1 cellular context compared by ENCODE assay signal in the genomic region with DNA sequence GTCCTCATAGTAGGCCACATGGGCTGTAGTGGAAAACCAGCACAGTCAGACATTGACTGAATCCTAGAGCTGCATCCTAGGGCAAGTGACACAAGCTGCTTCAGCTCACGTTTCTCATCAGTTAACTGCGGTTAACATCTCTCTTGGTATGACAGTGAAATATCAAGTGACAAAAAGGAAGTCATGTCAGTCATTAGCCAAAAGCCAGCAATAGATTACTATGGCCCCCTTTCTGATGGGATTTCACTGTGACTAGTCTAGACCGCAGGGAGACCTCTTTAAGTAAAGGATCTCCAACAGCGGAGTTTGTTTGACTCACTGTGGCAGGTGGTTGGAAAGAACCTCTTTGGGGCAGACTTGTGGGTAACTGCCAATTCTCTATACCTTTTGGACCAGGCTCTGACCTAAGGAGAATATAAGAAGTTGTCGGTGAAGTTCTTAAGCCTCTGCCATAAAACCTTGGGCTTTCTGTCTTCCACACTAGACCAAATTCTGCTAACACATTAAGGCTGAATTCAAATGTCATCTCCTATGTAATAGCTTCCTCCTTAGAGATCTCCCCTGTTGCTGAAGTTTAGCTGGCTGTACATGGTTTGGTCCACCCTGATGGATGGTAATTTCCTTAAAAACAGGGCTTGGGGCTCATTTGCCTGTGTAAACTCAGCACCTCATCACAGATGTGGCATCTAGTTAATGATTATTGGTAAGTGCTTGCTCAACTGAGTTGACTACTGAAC.
TF ChIP-seq lines count a peak whose summit lies in the region.

No MANE protein-coding gene starts in this region.

TF ChIP-seq in HepG2, 621 proteins besides CTCF, POLR2A, EP300 and RAD21 (continued from another document):
- TF ChIP-seq, protein P1, sequence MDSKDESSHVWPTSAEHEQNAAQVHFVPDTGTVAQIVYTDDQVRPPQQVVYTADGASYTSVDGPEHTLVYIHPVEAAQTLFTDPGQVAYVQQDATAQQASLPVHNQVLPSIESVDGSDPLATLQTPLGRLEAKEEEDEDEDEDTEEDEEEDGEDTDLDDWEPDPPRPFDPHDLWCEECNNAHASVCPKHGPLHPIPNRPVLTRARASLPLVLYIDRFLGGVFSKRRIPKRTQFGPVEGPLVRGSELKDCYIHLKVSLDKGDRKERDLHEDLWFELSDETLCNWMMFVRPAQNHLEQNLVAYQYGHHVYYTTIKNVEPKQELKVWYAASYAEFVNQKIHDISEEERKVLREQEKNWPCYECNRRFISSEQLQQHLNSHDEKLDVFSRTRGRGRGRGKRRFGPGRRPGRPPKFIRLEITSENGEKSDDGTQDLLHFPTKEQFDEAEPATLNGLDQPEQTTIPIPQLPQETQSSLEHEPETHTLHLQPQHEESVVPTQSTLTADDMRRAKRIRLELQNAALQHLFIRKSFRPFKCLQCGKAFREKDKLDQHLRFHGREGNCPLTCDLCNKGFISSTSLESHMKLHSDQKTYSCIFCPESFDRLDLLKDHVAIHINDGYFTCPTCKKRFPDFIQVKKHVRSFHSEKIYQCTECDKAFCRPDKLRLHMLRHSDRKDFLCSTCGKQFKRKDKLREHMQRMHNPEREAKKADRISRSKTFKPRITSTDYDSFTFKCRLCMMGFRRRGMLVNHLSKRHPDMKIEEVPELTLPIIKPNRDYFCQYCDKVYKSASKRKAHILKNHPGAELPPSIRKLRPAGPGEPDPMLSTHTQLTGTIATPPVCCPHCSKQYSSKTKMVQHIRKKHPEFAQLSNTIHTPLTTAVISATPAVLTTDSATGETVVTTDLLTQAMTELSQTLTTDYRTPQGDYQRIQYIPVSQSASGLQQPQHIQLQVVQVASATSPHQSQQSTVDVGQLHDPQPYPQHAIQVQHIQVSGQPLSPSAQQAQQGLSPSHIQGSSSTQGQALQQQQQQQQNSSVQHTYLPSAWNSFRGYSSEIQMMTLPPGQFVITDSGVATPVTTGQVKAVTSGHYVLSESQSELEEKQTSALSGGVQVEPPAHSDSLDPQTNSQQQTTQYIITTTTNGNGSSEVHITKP (CRISPR knock-in tag; IDR thresholded peaks at IDR 0.05; ENCODE audit: low read depth), result peak; percentile 87
- TF ChIP-seq YEATS4 (CRISPR knock-in tag; IDR thresholded peaks at IDR 0.05; ENCODE audit: borderline replicate concordance), result no peak
- TF ChIP-seq, protein P2, sequence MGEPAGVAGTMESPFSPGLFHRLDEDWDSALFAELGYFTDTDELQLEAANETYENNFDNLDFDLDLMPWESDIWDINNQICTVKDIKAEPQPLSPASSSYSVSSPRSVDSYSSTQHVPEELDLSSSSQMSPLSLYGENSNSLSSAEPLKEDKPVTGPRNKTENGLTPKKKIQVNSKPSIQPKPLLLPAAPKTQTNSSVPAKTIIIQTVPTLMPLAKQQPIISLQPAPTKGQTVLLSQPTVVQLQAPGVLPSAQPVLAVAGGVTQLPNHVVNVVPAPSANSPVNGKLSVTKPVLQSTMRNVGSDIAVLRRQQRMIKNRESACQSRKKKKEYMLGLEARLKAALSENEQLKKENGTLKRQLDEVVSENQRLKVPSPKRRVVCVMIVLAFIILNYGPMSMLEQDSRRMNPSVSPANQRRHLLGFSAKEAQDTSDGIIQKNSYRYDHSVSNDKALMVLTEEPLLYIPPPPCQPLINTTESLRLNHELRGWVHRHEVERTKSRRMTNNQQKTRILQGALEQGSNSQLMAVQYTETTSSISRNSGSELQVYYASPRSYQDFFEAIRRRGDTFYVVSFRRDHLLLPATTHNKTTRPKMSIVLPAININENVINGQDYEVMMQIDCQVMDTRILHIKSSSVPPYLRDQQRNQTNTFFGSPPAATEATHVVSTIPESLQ (CRISPR knock-in tag; conservative IDR thresholded peaks at IDR 0.05), result no peak
- TF ChIP-seq ZNF672 (CRISPR knock-in tag; IDR thresholded peaks at IDR 0.05), result no peak
- TF ChIP-seq, protein P3, sequence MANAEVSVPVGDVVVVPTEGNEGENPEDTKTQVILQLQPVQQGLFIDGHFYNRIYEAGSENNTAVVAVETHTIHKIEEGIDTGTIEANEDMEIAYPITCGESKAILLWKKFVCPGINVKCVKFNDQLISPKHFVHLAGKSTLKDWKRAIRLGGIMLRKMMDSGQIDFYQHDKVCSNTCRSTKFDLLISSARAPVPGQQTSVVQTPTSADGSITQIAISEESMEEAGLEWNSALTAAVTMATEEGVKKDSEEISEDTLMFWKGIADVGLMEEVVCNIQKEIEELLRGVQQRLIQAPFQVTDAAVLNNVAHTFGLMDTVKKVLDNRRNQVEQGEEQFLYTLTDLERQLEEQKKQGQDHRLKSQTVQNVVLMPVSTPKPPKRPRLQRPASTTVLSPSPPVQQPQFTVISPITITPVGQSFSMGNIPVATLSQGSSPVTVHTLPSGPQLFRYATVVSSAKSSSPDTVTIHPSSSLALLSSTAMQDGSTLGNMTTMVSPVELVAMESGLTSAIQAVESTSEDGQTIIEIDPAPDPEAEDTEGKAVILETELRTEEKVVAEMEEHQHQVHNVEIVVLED (CRISPR knock-in tag; IDR thresholded peaks at IDR 0.05; ENCODE audit: borderline replicate concordance), result no peak
- TF ChIP-seq SAP130 (CRISPR knock-in tag; IDR thresholded peaks at IDR 0.05; ENCODE audit: low read depth), result peak; percentile 10; the same call in 1 of the 2 replicates
- peak; percentile 50; the same call in 1 of the 2 replicates for TF ChIP-seq FOXA3 (CRISPR knock-in tag; IDR thresholded peaks at IDR 0.05)
- no peak for TF ChIP-seq ZFP82 (CRISPR knock-in tag; IDR thresholded peaks at IDR 0.05; ENCODE audit: borderline replicate concordance)
- 0 out of 2 replicates have a peak, but pooled peaks have one; percentile 21 for TF ChIP-seq CEBPG (CRISPR knock-in tag; IDR thresholded peaks at IDR 0.05)
- TF ChIP-seq IRX3 (CRISPR knock-in tag; IDR thresholded peaks at IDR 0.05; ENCODE audit: borderline replicate concordance, low read depth), result no peak
- no peak for TF ChIP-seq DNMT3B (CRISPR knock-in tag; conservative IDR thresholded peaks at IDR 0.05)
- peak; percentile 16; the same call in 1 of the 2 replicates for TF ChIP-seq SOX5 (CRISPR knock-in tag; IDR thresholded peaks at IDR 0.05; ENCODE audit: borderline replicate concordance)
- TF ChIP-seq, protein P4, sequence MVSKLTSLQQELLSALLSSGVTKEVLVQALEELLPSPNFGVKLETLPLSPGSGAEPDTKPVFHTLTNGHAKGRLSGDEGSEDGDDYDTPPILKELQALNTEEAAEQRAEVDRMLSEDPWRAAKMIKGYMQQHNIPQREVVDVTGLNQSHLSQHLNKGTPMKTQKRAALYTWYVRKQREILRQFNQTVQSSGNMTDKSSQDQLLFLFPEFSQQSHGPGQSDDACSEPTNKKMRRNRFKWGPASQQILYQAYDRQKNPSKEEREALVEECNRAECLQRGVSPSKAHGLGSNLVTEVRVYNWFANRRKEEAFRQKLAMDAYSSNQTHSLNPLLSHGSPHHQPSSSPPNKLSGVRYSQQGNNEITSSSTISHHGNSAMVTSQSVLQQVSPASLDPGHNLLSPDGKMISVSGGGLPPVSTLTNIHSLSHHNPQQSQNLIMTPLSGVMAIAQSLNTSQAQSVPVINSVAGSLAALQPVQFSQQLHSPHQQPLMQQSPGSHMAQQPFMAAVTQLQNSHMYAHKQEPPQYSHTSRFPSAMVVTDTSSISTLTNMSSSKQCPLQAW (CRISPR knock-in tag; IDR thresholded peaks at IDR 0.05), result peak; percentile 55; the same call in 1 of the 2 replicates
- no peak for TF ChIP-seq SMAD1 (CRISPR knock-in tag; IDR thresholded peaks at IDR 0.05; ENCODE audit: borderline replicate concordance, low read depth)
- TF ChIP-seq MBD4 (IDR thresholded peaks at IDR 0.05; ENCODE audit: borderline replicate concordance, low read length), result no peak
- TF ChIP-seq NRL (CRISPR knock-in tag; IDR thresholded peaks at IDR 0.05; ENCODE audit: borderline replicate concordance), result no peak
- no peak for TF ChIP-seq ISL2 (CRISPR knock-in tag; IDR thresholded peaks at IDR 0.05)
- TF ChIP-seq ZBTB34 (CRISPR knock-in tag; IDR thresholded peaks at IDR 0.05), result no peak
- no peak for TF ChIP-seq RAD51 (IDR thresholded peaks at IDR 0.05; ENCODE audit: borderline replicate concordance)
- peak; percentile 34; the same call in 1 of the 2 replicates for TF ChIP-seq DRAP1 (CRISPR knock-in tag; IDR thresholded peaks at IDR 0.05)
- 0 out of 2 replicates have a peak, but pooled peaks have one; percentile 26 for TF ChIP-seq ARID3A (IDR thresholded peaks at IDR 0.05; ENCODE audit: low read depth, low read length)
- no peak for TF ChIP-seq SIN3A (IDR thresholded peaks at IDR 0.05; ENCODE audit: borderline replicate concordance, low read depth, low read length)
- TF ChIP-seq HNF1A (IDR thresholded peaks at IDR 0.05; ENCODE audit: low read depth), result peak; percentile 74
- peak; percentile 45; the same call in 1 of the 2 replicates for TF ChIP-seq HNF1A (CRISPR knock-in tag; IDR thresholded peaks at IDR 0.05; ENCODE audit: borderline replicate concordance)
- no peak for TF ChIP-seq HOXA7 (CRISPR knock-in tag; IDR thresholded peaks at IDR 0.05)
- no peak for TF ChIP-seq TCF12 (IDR thresholded peaks at IDR 0.05)
- TF ChIP-seq TCF12 (CRISPR knock-in tag; IDR thresholded peaks at IDR 0.05), result no peak
- no peak for TF ChIP-seq TSC22D2 (CRISPR knock-in tag; IDR thresholded peaks at IDR 0.05; ENCODE audit: borderline replicate concordance)
- TF ChIP-seq, protein P5, sequence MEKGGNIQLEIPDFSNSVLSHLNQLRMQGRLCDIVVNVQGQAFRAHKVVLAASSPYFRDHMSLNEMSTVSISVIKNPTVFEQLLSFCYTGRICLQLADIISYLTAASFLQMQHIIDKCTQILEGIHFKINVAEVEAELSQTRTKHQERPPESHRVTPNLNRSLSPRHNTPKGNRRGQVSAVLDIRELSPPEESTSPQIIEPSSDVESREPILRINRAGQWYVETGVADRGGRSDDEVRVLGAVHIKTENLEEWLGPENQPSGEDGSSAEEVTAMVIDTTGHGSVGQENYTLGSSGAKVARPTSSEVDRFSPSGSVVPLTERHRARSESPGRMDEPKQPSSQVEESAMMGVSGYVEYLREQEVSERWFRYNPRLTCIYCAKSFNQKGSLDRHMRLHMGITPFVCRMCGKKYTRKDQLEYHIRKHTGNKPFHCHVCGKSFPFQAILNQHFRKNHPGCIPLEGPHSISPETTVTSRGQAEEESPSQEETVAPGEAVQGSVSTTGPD (CRISPR knock-in tag; IDR thresholded peaks at IDR 0.05), result no peak
